Comparison of ENCODE assay signal across 20 cellular contexts in the genomic region with DNA sequence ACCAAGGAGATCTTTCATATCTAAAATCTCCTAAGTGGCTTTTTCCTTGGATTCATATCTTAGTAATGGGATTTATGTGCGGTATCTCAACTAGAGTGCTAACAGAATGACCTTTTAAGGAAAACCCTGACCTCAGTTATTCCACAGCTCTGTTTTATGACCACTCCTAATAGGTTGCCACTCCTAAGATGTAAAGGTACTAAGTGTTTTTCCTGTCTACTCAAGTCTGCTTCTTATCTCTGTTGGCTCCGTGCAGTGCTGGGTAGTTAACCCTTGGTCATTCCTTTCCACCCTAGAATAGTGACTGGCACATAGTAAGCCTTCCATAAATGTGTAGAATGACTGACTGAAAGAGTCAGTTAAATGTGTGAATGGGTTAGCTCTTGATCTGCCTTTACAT.
A peak's percentile ranks its signal among the peaks of the same experiment; 100 is the strongest.
DNase-seq lines count a peak whose midpoint lies in the region; ATAC-seq, FAIRE-seq and TF ChIP-seq lines count a peak whose summit lies in the region.
"Had no signal": no experiment of that assay in that cellular context is flagged by ENCODE, and none has a peak within 500 bp of the region (broad histone marks: within the 10 kb centered on the region; RNA-seq: fewer than 3 reads in every experiment).

No MANE protein-coding gene starts in this region.

- H3K4ac ChIP-seq in mesendoderm (ENCODE audit: low read depth, low read length) = no peak overlapping the region

- WGBS in SK-N-SH (ENCODE audit: low lambda C conversion rate) = 90% methylated on average over 2 of the region's 2 CpGs
- no CpG with 5 or more reads among the region's 2 CpGs for WGBS in mesendoderm (ENCODE audit: extremely low coverage, insufficient coverage, low lambda C conversion rate)

- DNase-seq in SK-N-SH (no peak), GM19239 (ENCODE audit: insufficient read length, low spot score) (no peak), mesendoderm (peak; percentile 50), RPMI8226 (no peak)
- DNase-seq in activated CD8-positive, alpha-beta memory T cell treated with anti-CD3 and anti-CD28 coated beads, Interleukin-2, amount 50 U/mL, for 48 hours = no peak
- DNase-seq: CD8-positive, alpha-beta memory T cell; GDM1; H7; NCI-H1417 treated with DMSO at 0.1 percent for 48 hours; NCI-H2029 treated with DMSO at 0.1 percent for 48 hours; NCI-H510A; NCI-H774; SJCRH30 had no signal

- no peak overlapping the region for H2BK120ac ChIP-seq in mesendoderm (ENCODE audit: low read depth, low read length)

- H3K9me3 Mint-ChIP-seq in activated T-helper 17 cell treated with anti-CD3 and anti-CD28 coated beads, Interleukin-2, amount 50 U/mL, for 72 hours = no peaks in the 10 kb centered on the region
- H3K9me3 Mint-ChIP-seq: CD8-positive, alpha-beta memory T cell had no signal

- no peak for ATAC-seq in SK-N-SH treated with all-trans-retinoic acid at 6 μM for 48 hours
- ATAC-seq in activated T-helper 17 cell treated with anti-CD3 and anti-CD28 coated beads, Interleukin-2, amount 50 U/mL, for 72 hours (replicated peaks) = no peak
- no peak for ATAC-seq in GM18867 (IDR thresholded peaks at IDR 0.05; ENCODE audit: unreplicated experiment)

- H3K56ac ChIP-seq in mesendoderm (ENCODE audit: low read length) = no peak overlapping the region

- peaks cover 22% of the 10 kb centered on the region for H3F3A ChIP-seq in SK-N-SH (replicated peaks; ENCODE audit: insufficient read depth)

- no peak overlapping the region for H4K5ac ChIP-seq in mesendoderm (ENCODE audit: low read length)

- H3K9me2 ChIP-seq in SK-N-SH = no peaks in the 10 kb centered on the region

- H3K27ac Mint-ChIP-seq in activated T-helper 17 cell treated with anti-CD3 and anti-CD28 coated beads, Interleukin-2, amount 50 U/mL, for 72 hours = peak overlapping the region; percentile 58

- peaks cover 91% of the 10 kb centered on the region for H3K36me3 Mint-ChIP-seq in activated T-helper 17 cell treated with anti-CD3 and anti-CD28 coated beads, Interleukin-2, amount 50 U/mL, for 72 hours (ENCODE audit: low read depth)

- H3K4me1 ChIP-seq in SK-N-SH (ENCODE audit: control insufficient read depth in 1 of 2, insufficient read depth in 2 of 2, low read depth in 1 of 2, low read length in 1 of 2) (peaks cover 1 to 8% of the 10 kb centered on the region in 2 experiments; a peak in 3 of 4 replicates), mesendoderm (ENCODE audit: control insufficient read depth, low read depth, low read length) (peaks cover 9% of the 10 kb centered on the region)
- H3K4me1 ChIP-seq: SJCRH30 had no signal

- H3K18ac ChIP-seq in mesendoderm (ENCODE audit: low read length) = no peak overlapping the region

- H3K9me3 ChIP-seq in SK-N-SH = no peaks in the 10 kb centered on the region
- H3K9me3 ChIP-seq: BLaER1 treated with 17β-estradiol and CSF1 and Interleukin-3, amounts not matched to agents 10 nM and 100 nM; SJCRH30 had no signal

- H2AFZ ChIP-seq in SK-N-SH (ENCODE audit: low read depth) = no peak overlapping the region

- FAIRE-seq in GM19239 (lab: Jason Lieb, UNC) = peak; percentile 35
- FAIRE-seq: HTR-8/SVneo had no signal

- no peak overlapping the region for H3K27ac ChIP-seq in SK-N-SH (ENCODE audit: low read depth in 2 of 2, low read length in 1 of 2)
- H3K27ac ChIP-seq in mesendoderm (ENCODE audit: low read depth, low read length) = no peak overlapping the region
- H3K27ac ChIP-seq: 22Rv1; BLaER1 treated with 17β-estradiol and CSF1 and Interleukin-3, amounts not matched to agents 10 nM and 100 nM; HL-60; SJCRH30 had no signal

- H3K79me1 ChIP-seq in mesendoderm (ENCODE audit: low read length) = no peaks in the 10 kb centered on the region

- POLR2A ChIA-PET in SK-N-SH (lab: Yijun Ruan, JAX) = no interaction called here

- H3K4me3 ChIP-seq in SK-N-SH (ENCODE audit: low read depth in 2 of 2, low read length in 1 of 2) (no peak overlapping the region), mesendoderm (ENCODE audit: low read length) (no peak overlapping the region)
- H3K4me3 ChIP-seq: BLaER1 treated with 17β-estradiol and CSF1 and Interleukin-3, amounts not matched to agents 10 nM and 100 nM; SJCRH30 had no signal

- TF ChIP-seq EP300 in SK-N-SH (IDR thresholded peaks at IDR 0.05; ENCODE audit: borderline replicate concordance in 1 of 2, low read depth in 1 of 2, low read length in 1 of 2) = no peak

- H3K4me1 Mint-ChIP-seq in activated T-helper 17 cell treated with anti-CD3 and anti-CD28 coated beads, Interleukin-2, amount 50 U/mL, for 72 hours = peaks cover 39% of the 10 kb centered on the region

- TF ChIP-seq RAD21 in SK-N-SH (IDR thresholded peaks at IDR 0.05; ENCODE audit: low read length) = no peak

- no peak for TF ChIP-seq CTCF in SK-N-SH (IDR thresholded peaks at IDR 0.05)

- H3K27me3 Mint-ChIP-seq in activated T-helper 17 cell treated with anti-CD3 and anti-CD28 coated beads, Interleukin-2, amount 50 U/mL, for 72 hours = no peaks in the 10 kb centered on the region

- H3K4me3 Mint-ChIP-seq in activated T-helper 17 cell treated with anti-CD3 and anti-CD28 coated beads, Interleukin-2, amount 50 U/mL, for 72 hours = no peak overlapping the region
- H3K4me3 Mint-ChIP-seq: CD8-positive, alpha-beta memory T cell had no signal

- no peaks in the 10 kb centered on the region for H3K27me3 ChIP-seq in SK-N-SH (ENCODE audit: insufficient read depth)
- H3K27me3 ChIP-seq in mesendoderm (ENCODE audit: insufficient read depth, low read length, poor library complexity) = no peaks in the 10 kb centered on the region
- H3K27me3 ChIP-seq: BLaER1 treated with 17β-estradiol and CSF1 and Interleukin-3, amounts not matched to agents 10 nM and 100 nM had no signal

- CTCF ChIA-PET in SK-N-SH (lab: Yijun Ruan, JAX) = interaction anchor here (7.2 kb wide), 1 partner anchor 182 kb away, joined by 37 read pairs; a partner anchor contains a TSS

- H3K23ac ChIP-seq in mesendoderm (ENCODE audit: low read length) = no peak overlapping the region

- no peak overlapping the region for H2BK15ac ChIP-seq in mesendoderm (replicated peaks; ENCODE audit: low read depth)

- H2BK5ac ChIP-seq in mesendoderm (ENCODE audit: low read length) = no peak overlapping the region

- no peaks in the 10 kb centered on the region for H4K20me1 ChIP-seq in SK-N-SH (ENCODE audit: insufficient read depth)

- no peak overlapping the region for H4K8ac ChIP-seq in mesendoderm (ENCODE audit: low read depth, low read length)

- H3K4me2 ChIP-seq in SK-N-SH (no peak overlapping the region), mesendoderm (ENCODE audit: low read length) (no peak overlapping the region)
- H3K4me2 ChIP-seq: BLaER1 treated with 17β-estradiol and CSF1 and Interleukin-3, amounts not matched to agents 10 nM and 100 nM had no signal

- H3K36me3 ChIP-seq in SK-N-SH (replicated peaks in 1 of 2; ENCODE audit: control insufficient read depth in 1 of 2, insufficient read depth in 2 of 2, low read length in 1 of 2) (no peaks in the 10 kb centered on the region), mesendoderm (ENCODE audit: control insufficient read depth, insufficient read depth, low read length) (no peaks in the 10 kb centered on the region)
- H3K36me3 ChIP-seq: SJCRH30 had no signal

- no peak overlapping the region for H3K9ac ChIP-seq in SK-N-SH
- no peak overlapping the region for H3K9ac ChIP-seq in mesendoderm (ENCODE audit: low read length)
- H3K9ac ChIP-seq: BLaER1 treated with 17β-estradiol and CSF1 and Interleukin-3, amounts not matched to agents 10 nM and 100 nM had no signal

- H3K79me2 ChIP-seq in SK-N-SH (ENCODE audit: insufficient read depth) = no peaks in the 10 kb centered on the region
- H3K79me2 ChIP-seq in mesendoderm (ENCODE audit: control insufficient read depth, insufficient read depth, low read length) = no peaks in the 10 kb centered on the region

- no peak overlapping the region for H2AK5ac ChIP-seq in mesendoderm (ENCODE audit: low read length)

TF ChIP-seq in SK-N-SH treated with all-trans-retinoic acid at 6 μM for 48 hours, 23 proteins besides CTCF, POLR2A, EP300 and RAD21:
- TF ChIP-seq ISL1 (CRISPR knock-in tag; IDR thresholded peaks at IDR 0.05) (peak; percentile 37; the same call in 1 of the 2 replicates), TCF4 (CRISPR knock-in tag; IDR thresholded peaks at IDR 0.05; ENCODE audit: borderline replicate concordance) (no peak)

TF ChIP-seq in SK-N-SH, 30 proteins besides CTCF, POLR2A, EP300 and RAD21 (continues in another document):
- no peak for TF ChIP-seq FOXM1 (IDR thresholded peaks at IDR 0.05; ENCODE audit: low read depth)
- no peak for TF ChIP-seq RFX5 (IDR thresholded peaks at IDR 0.05; ENCODE audit: low read length)
- no peak for TF ChIP-seq YY1 (IDR thresholded peaks at IDR 0.05; ENCODE audit: low read depth)
- no peak for TF ChIP-seq RCOR1 (IDR thresholded peaks at IDR 0.05; ENCODE audit: low read length)
- TF ChIP-seq POLR2AphosphoS5 (IDR thresholded peaks at IDR 0.05; ENCODE audit: low read depth, low read length) = no peak
- TF ChIP-seq, protein P1, sequence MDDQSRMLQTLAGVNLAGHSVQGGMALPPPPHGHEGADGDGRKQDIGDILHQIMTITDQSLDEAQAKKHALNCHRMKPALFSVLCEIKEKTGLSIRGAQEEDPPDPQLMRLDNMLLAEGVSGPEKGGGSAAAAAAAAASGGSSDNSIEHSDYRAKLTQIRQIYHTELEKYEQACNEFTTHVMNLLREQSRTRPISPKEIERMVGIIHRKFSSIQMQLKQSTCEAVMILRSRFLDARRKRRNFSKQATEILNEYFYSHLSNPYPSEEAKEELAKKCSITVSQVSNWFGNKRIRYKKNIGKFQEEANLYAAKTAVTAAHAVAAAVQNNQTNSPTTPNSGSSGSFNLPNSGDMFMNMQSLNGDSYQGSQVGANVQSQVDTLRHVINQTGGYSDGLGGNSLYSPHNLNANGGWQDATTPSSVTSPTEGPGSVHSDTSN (IDR thresholded peaks at IDR 0.05) = no peak
- no peak for TF ChIP-seq GABPA (IDR thresholded peaks at IDR 0.05; ENCODE audit: low read depth)
- no peak for TF ChIP-seq TEAD4 (IDR thresholded peaks at IDR 0.05; ENCODE audit: borderline replicate concordance, insufficient read depth)
- TF ChIP-seq, protein P2, sequence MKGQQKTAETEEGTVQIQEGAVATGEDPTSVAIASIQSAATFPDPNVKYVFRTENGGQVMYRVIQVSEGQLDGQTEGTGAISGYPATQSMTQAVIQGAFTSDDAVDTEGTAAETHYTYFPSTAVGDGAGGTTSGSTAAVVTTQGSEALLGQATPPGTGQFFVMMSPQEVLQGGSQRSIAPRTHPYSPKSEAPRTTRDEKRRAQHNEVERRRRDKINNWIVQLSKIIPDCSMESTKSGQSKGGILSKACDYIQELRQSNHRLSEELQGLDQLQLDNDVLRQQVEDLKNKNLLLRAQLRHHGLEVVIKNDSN (IDR thresholded peaks at IDR 0.05; ENCODE audit: borderline replicate concordance, low read depth) = no peak
- no peak for TF ChIP-seq MEF2A (IDR thresholded peaks at IDR 0.05; ENCODE audit: borderline replicate concordance, low read depth)
- TF ChIP-seq SMC3 (IDR thresholded peaks at IDR 0.05; ENCODE audit: low read depth, low read length) = no peak
